In genomic region chr5:59390074-59390659, GRCh38 we compare ENCODE assay signal across 8 cellular contexts.
A peak's percentile ranks its signal among the peaks of the same experiment; 100 is the strongest.
DNase-seq lines count a peak whose midpoint lies in the region; ATAC-seq and TF ChIP-seq lines count a peak whose summit lies in the region.

No MANE protein-coding gene starts in this region.

- H3K27me3 ChIP-seq in GM06990 (replicated peaks; ENCODE audit: control insufficient read depth, insufficient read depth, low read length) (no peaks in the 10 kb centered on the region), thoracic aorta (replicated peaks; ENCODE audit: insufficient read depth) (no peaks in the 10 kb centered on the region)

- H3K36me3 ChIP-seq in GM06990 (ENCODE audit: control insufficient read depth, insufficient read depth, low read length) (no peaks in the 10 kb centered on the region), thoracic aorta (no peaks in the 10 kb centered on the region)

- DNase-seq in AG09319 (ENCODE audit: extremely low read depth, low read depth): peak; percentile 1
- no peak for DNase-seq in GM06990 (ENCODE audit: extremely low read depth, insufficient read length)
- DNase-seq in RKO (ENCODE audit: low spot score): peak; percentile 30
- DNase-seq in fibroblast of the aortic adventitia (ENCODE audit: low read depth): peak; percentile 46
- no peak for DNase-seq in thoracic aorta (ENCODE audit: low spot score)

- no peaks in the 10 kb centered on the region for H3K9me3 ChIP-seq in thoracic aorta

- H3K27ac ChIP-seq in thoracic aorta: no peak overlapping the region

- H3K4me3 ChIP-seq in GM06990 (replicated peaks; ENCODE audit: low read depth, low read length) (no peak overlapping the region), fibroblast of the aortic adventitia (ENCODE audit: low read depth, low read length) (no peak overlapping the region), thoracic aorta (no peak overlapping the region)

- H3K4me1 ChIP-seq in thoracic aorta (ENCODE audit: control insufficient read depth in 1 of 2, low read depth in 2 of 2): no peaks in the 10 kb centered on the region

- TF ChIP-seq CTCF in AG09319 (IDR thresholded peaks at IDR 0.05; ENCODE audit: low read depth, low read length): peak; percentile 58
- TF ChIP-seq CTCF in GM06990 (IDR thresholded peaks at IDR 0.05; ENCODE audit: insufficient read depth, low read length, poor library complexity, severe bottlenecking): peak; percentile 41
- peak; percentile 55 for TF ChIP-seq CTCF in fibroblast of the aortic adventitia (IDR thresholded peaks at IDR 0.05; ENCODE audit: insufficient read depth, low read length)
- peak; percentile 57 for TF ChIP-seq CTCF in thoracic aorta (IDR thresholded peaks at IDR 0.05)

- ATAC-seq in thoracic aorta (ENCODE audit: insufficient number of reproducible peaks, low FRiP score, low read depth): no peak
- no peak for ATAC-seq in HG03469 (IDR thresholded peaks at IDR 0.05; ENCODE audit: unreplicated experiment)
- no peak for ATAC-seq in GM19452 (IDR thresholded peaks at IDR 0.05; ENCODE audit: unreplicated experiment)
- no peak for ATAC-seq in GM19397 (IDR thresholded peaks at IDR 0.05; ENCODE audit: unreplicated experiment)

Comparison
In these comparisons a context has a peak if more than half of its experiments do, and no peak if none do; other contexts are left out.
1. DNase-seq: peak in AG09319 (single experiment), RKO (single experiment) and fibroblast of the aortic adventitia (single experiment); none in GM06990 (single experiment) and thoracic aorta (single experiment).
2. Peak in every context shown above with its lines, with median percentiles within 50 percentile points of each other: CTCF ChIP-seq.